In the genomic region with DNA sequence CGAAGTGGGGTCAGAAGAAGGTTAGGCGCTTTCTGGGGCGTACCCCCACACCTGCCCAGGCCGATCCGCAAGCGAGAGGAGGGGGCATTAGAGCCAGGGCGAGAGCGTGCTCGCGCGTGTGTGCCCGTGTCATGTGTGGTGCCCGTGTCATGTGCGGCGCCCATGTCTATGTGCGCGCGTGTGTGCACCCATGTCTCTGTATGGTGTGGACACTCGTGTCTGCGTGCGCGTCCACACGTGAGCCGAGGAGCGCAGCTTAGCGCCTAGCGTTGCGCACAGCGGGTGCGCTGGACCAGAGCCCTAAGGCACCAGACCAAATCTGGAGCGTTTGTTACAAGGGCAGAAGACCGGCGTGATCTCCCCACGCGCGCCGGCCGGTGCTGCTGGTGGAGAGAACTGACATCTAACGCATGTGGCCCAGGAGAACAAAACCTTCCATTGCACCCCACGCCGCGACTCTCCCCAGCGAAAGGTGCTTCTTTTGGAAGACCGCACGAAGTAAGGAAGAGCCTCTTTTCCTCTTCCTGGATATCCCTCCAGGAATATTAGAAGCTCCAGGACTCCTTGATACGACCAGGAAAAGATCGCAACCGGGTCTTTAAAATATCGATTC, we compare ENCODE assay signal across 8 cellular contexts. TPM values are rescaled to one million over a fixed set of nuclear protein-coding genes. Genes with fewer than 3 reads are reported as not detected.
DNase-seq lines count a peak whose midpoint lies in the region; ATAC-seq and TF ChIP-seq lines count a peak whose summit lies in the region.

No MANE protein-coding gene starts in this region.

- POLR2A ChIA-PET in CD8-positive, alpha-beta T cell (lab: Charles Lee): no interaction called here
- POLR2A ChIA-PET in IMR-90 (lab: Charles Lee; ENCODE audit: unreplicated experiment): no interaction called here

- no TSS peak for BruUV-seq in IMR-90 (replicated peaks; lab: Mats Ljungman, UMichigan)

- H3K18ac ChIP-seq in IMR-90 (ENCODE audit: low read depth, low read length) (no peak overlapping the region), neuronal stem cell (ENCODE audit: low read length) (peak overlapping the region; percentile 78)

- H4K20me1 ChIP-seq in IMR-90 (ENCODE audit: insufficient read depth, low read length): no peaks in the 10 kb centered on the region

- H2BK120ac ChIP-seq in IMR-90 (ENCODE audit: low read depth, low read length) (no peak overlapping the region), neuronal stem cell (ENCODE audit: low read depth, low read length) (no peak overlapping the region)

- dilution Hi-C loops in IMR-90 (cut with HindIII; ENCODE audit: low sequenced_read_pairs, unreplicated experiment): no loop called here

- WGBS in IMR-90 (ENCODE audit: extremely low coverage in 2 of 2, insufficient read length in 1 of 2), 2 experiments: 1% methylated on average over 23 of the region's 49 CpGs; no CpG with 5 or more reads in 1 of the 2 experiments
- no CpG with 5 or more reads among the region's 49 CpGs for WGBS in neuronal stem cell (ENCODE audit: extremely low coverage in 2 of 2, insufficient read length in 2 of 2, insufficient replicate concordance in 1 of 2), 2 donors

- no peaks in the 10 kb centered on the region for H3K36me3 Mint-ChIP-seq in CD8-positive, alpha-beta T cell
- peaks cover 22% of the 10 kb centered on the region for H3K36me3 Mint-ChIP-seq in activated T-helper 17 cell treated with anti-CD3 and anti-CD28 coated beads, Interleukin-2, amount 50 U/mL, for 72 hours (ENCODE audit: low read depth)

- CTCF ChIA-PET in CD8-positive, alpha-beta T cell (lab: Charles Lee): no interaction called here
- CTCF ChIA-PET in IMR-90 (lab: Yijun Ruan, JAX): interaction anchor here (1.0 kb wide), 2 partner anchors 88 to 284 kb away, joined by 4 read pairs; no protein-coding TSS in a partner anchor

- peaks cover 19% of the 10 kb centered on the region for H3K4me1 ChIP-seq in CD8-positive, alpha-beta T cell (ENCODE audit: insufficient read depth, low read length)
- H3K4me1 ChIP-seq in IMR-90 (ENCODE audit: control insufficient read depth, insufficient read depth, low read length) (peaks cover 3% of the 10 kb centered on the region), neuronal stem cell (ENCODE audit: control insufficient read depth in 2 of 2, insufficient read depth in 1 of 2, low read depth in 1 of 2, low read length in 2 of 2) (peaks cover 8 to 23% of the 10 kb centered on the region in 2 donors), vagina (peaks cover 28% of the 10 kb centered on the region)

- peak overlapping the region; percentile 79 for H2AK9ac ChIP-seq in IMR-90 (replicated peaks; ENCODE audit: low read depth, low read length, poor library complexity)

- H2BK15ac ChIP-seq in IMR-90 (ENCODE audit: low read depth, low read length) (no peak overlapping the region), neuronal stem cell (ENCODE audit: low read length) (no peak overlapping the region)

- H2AK5ac ChIP-seq in IMR-90 (ENCODE audit: low read depth, low read length) (no peak overlapping the region), neuronal stem cell (ENCODE audit: low read depth, low read length) (no peak overlapping the region)

- TF ChIP-seq POLR2A in IMR-90 (IDR thresholded peaks at IDR 0.05; ENCODE audit: low read depth, low read length): no peak
- TF ChIP-seq POLR2A in vagina (IDR thresholded peaks at IDR 0.05): no peak

- peaks cover 27% of the 10 kb centered on the region for H3K27me3 Mint-ChIP-seq in CD8-positive, alpha-beta T cell (ENCODE audit: low read depth)
- H3K27me3 Mint-ChIP-seq in activated T-helper 17 cell treated with anti-CD3 and anti-CD28 coated beads, Interleukin-2, amount 50 U/mL, for 72 hours: peaks cover 6% of the 10 kb centered on the region

- H3K9ac ChIP-seq in IMR-90 (ENCODE audit: low read depth, low read length): 0 out of 2 replicates have a peak overlapping the region, but pooled peaks have one; percentile 7
- peak overlapping the region; percentile 89 for H3K9ac ChIP-seq in neuronal stem cell (ENCODE audit: low read depth, low read length, poor library complexity)

- H3K23ac ChIP-seq in IMR-90 (ENCODE audit: low read depth, low read length): no peak overlapping the region; the same call in 1 of the 2 replicates
- H3K23ac ChIP-seq in neuronal stem cell (ENCODE audit: low read depth, low read length, poor library complexity): peak overlapping the region; percentile 78

- no peak overlapping the region for H4K91ac ChIP-seq in IMR-90 (ENCODE audit: insufficient read depth, low read depth, low read length)
- H4K91ac ChIP-seq in neuronal stem cell (ENCODE audit: low read depth, low read length, poor library complexity): no peak overlapping the region

- H3K9me3 ChIP-seq in CD8-positive, alpha-beta T cell (ENCODE audit: low read length): no peaks in the 10 kb centered on the region
- H3K9me3 ChIP-seq in IMR-90 (ENCODE audit: control insufficient read depth, insufficient read depth, low read length): no peaks in the 10 kb centered on the region
- no peaks in the 10 kb centered on the region for H3K9me3 ChIP-seq in neuronal stem cell (replicated peaks in 1 of 2; ENCODE audit: control insufficient read depth in 2 of 2, insufficient read depth in 1 of 2, low read depth in 1 of 2, low read length in 2 of 2)
- no peaks in the 10 kb centered on the region for H3K9me3 ChIP-seq in vagina

- peaks cover 4% of the 10 kb centered on the region for H3K27me3 ChIP-seq in CD8-positive, alpha-beta T cell (ENCODE audit: insufficient read depth, low read length)
- H3K27me3 ChIP-seq in IMR-90 (ENCODE audit: control insufficient read depth, insufficient read depth, low read length): no peaks in the 10 kb centered on the region
- H3K27me3 ChIP-seq in neuronal stem cell (ENCODE audit: control insufficient read depth in 3 of 3, insufficient read depth in 3 of 3, low read depth in 1 of 3, low read length in 3 of 3): peaks cover 5 to 19% (median 11%) of the 10 kb centered on the region in 3 experiments
- no peaks in the 10 kb centered on the region for H3K27me3 ChIP-seq in vagina

- no peak for TF ChIP-seq RAD21 in IMR-90 (IDR thresholded peaks at IDR 0.05; ENCODE audit: low read length)

- H3K4me2 ChIP-seq in IMR-90 (ENCODE audit: low read depth, low read length) (peak overlapping the region; percentile 94), neuronal stem cell (ENCODE audit: insufficient read depth, low read length, poor library complexity, severe bottlenecking) (peak overlapping the region; percentile 97)

- in situ Hi-C loops in IMR-90 (cut with MboI; ENCODE audit: low sequenced_read_pairs): no loop called here

- peak; percentile 46 for ATAC-seq in CD8-positive, alpha-beta T cell
- ATAC-seq in GM21447 (IDR thresholded peaks at IDR 0.05; ENCODE audit: unreplicated experiment) (peak; percentile 28), IMR-90 (ENCODE audit: low read depth) (peak; percentile 24)
- peak; percentile 34 for ATAC-seq in activated T-helper 17 cell treated with anti-CD3 and anti-CD28 coated beads, Interleukin-2, amount 50 U/mL, for 72 hours (replicated peaks)

- H2AFZ ChIP-seq in IMR-90 (replicated peaks; ENCODE audit: low read length, poor library complexity) (peak overlapping the region; percentile 87), neuronal stem cell (ENCODE audit: low read length) (peak overlapping the region; percentile 89)

- intact Hi-C loops in CD8-positive, alpha-beta T cell (cut with DNase I, micrococcal nuclease): loop anchor here (2.0 to 10.0 kb wide), 3 partner anchors 65 to 188 kb away; partner anchors contain the start of gene HMGCS1 (in 1 of the 2)
- intact Hi-C loops in IMR-90 (cut with micrococcal nuclease): loop anchor here (5.0 kb wide), 1 partner anchor 70 kb away; the partner anchor contains the start of gene ZNF131
- intact Hi-C loops in vagina (cut with DNase I): no loop called here

- H3K27ac Mint-ChIP-seq in CD8-positive, alpha-beta T cell: peak overlapping the region; percentile 13
- H3K27ac Mint-ChIP-seq in activated T-helper 17 cell treated with anti-CD3 and anti-CD28 coated beads, Interleukin-2, amount 50 U/mL, for 72 hours: peak overlapping the region; percentile 92

- H4K5ac ChIP-seq in IMR-90 (ENCODE audit: low read depth, low read length): no peak overlapping the region

- H3K9me1 ChIP-seq in IMR-90 (ENCODE audit: insufficient read depth, low read length): no peaks in the 10 kb centered on the region

- 0 out of 2 replicates have a peak overlapping the region, but pooled peaks have one; percentile 15 for H3K4ac ChIP-seq in IMR-90 (ENCODE audit: low read depth, low read length)
- no peak overlapping the region for H3K4ac ChIP-seq in neuronal stem cell (ENCODE audit: low read length)

- H3K79me1 ChIP-seq in IMR-90 (ENCODE audit: low read depth in 1 of 2, low read length in 2 of 2): no peaks in the 10 kb centered on the region
- peaks cover 1% of the 10 kb centered on the region for H3K79me1 ChIP-seq in neuronal stem cell (ENCODE audit: low read depth, low read length)

- no peak overlapping the region for H2BK20ac ChIP-seq in IMR-90 (ENCODE audit: low read depth, low read length)

- no peaks in the 10 kb centered on the region for H3K9me3 Mint-ChIP-seq in CD8-positive, alpha-beta T cell
- no peaks in the 10 kb centered on the region for H3K9me3 Mint-ChIP-seq in activated T-helper 17 cell treated with anti-CD3 and anti-CD28 coated beads, Interleukin-2, amount 50 U/mL, for 72 hours

- peak in 3 of 7 experiments; percentile 10 to 48 (median 21) for DNase-seq in CD8-positive, alpha-beta T cell
- peak; percentile 27 for DNase-seq in IMR-90
- DNase-seq in foreskin fibroblast: peak; percentile 26 to 72
- no peak for DNase-seq in neuronal stem cell (ENCODE audit: low spot score)
- no peak for DNase-seq in vagina (ENCODE audit: extremely low spot score in 2 of 2)
- no peak for DNase-seq in DMS153 treated with DMSO at 0.1 percent for 48 hours (lab: John Stamatoyannopoulos, UW; ENCODE audit: unreplicated experiment)

- H3K4me3 ChIP-seq in CD8-positive, alpha-beta T cell (ENCODE audit: low read depth, low read length): peak overlapping the region; percentile 56
- H3K4me3 ChIP-seq in IMR-90 (ENCODE audit: insufficient read depth, low read depth, low read length): peak overlapping the region; percentile 36
- H3K4me3 ChIP-seq in foreskin fibroblast (ENCODE audit: low read depth in 1 of 2, low read length in 2 of 2): peak overlapping the region; percentile 55 to 71
- peak overlapping the region; percentile 52 to 75 for H3K4me3 ChIP-seq in neuronal stem cell (ENCODE audit: low read length in 2 of 2)
- H3K4me3 ChIP-seq in vagina: peak overlapping the region; percentile 54 to 63

- peak overlapping the region; percentile 89 for H3K4me3 Mint-ChIP-seq in CD8-positive, alpha-beta T cell
- peak overlapping the region; percentile 93 for H3K4me3 Mint-ChIP-seq in activated T-helper 17 cell treated with anti-CD3 and anti-CD28 coated beads, Interleukin-2, amount 50 U/mL, for 72 hours

- no peak overlapping the region for H2BK12ac ChIP-seq in neuronal stem cell (ENCODE audit: low read length)

- H3K14ac ChIP-seq in IMR-90 (replicated peaks; ENCODE audit: low read depth, low read length): no peak overlapping the region
- H3K14ac ChIP-seq in neuronal stem cell (ENCODE audit: low read length): peak overlapping the region; percentile 31

- peaks cover 27% of the 10 kb centered on the region for H3K4me1 Mint-ChIP-seq in CD8-positive, alpha-beta T cell (ENCODE audit: low read depth)
- peaks cover 5% of the 10 kb centered on the region for H3K4me1 Mint-ChIP-seq in activated T-helper 17 cell treated with anti-CD3 and anti-CD28 coated beads, Interleukin-2, amount 50 U/mL, for 72 hours

- TF ChIP-seq CTCF in CD8-positive, alpha-beta T cell (IDR thresholded peaks at IDR 0.05): no peak
- TF ChIP-seq CTCF in IMR-90 (conservative IDR thresholded peaks at IDR 0.05; ENCODE audit: low read depth, low read length) (no peak), foreskin fibroblast (IDR thresholded peaks at IDR 0.05; ENCODE audit: low read depth, low read length) (no peak), vagina (IDR thresholded peaks at IDR 0.05) (no peak)

- no peak overlapping the region for H3K56ac ChIP-seq in IMR-90 (ENCODE audit: extremely low read depth, insufficient read depth, low read length)

- H4K8ac ChIP-seq in IMR-90 (ENCODE audit: low read depth in 2 of 2, low read length in 2 of 2) (no peak overlapping the region), neuronal stem cell (ENCODE audit: low read depth, low read length) (no peak overlapping the region)

- H2BK5ac ChIP-seq in IMR-90 (ENCODE audit: low read depth, low read length, poor library complexity, severe bottlenecking): no peak overlapping the region
- no peak overlapping the region for H2BK5ac ChIP-seq in neuronal stem cell (ENCODE audit: low read length)

- no peak overlapping the region for H3K27ac ChIP-seq in CD8-positive, alpha-beta T cell (ENCODE audit: low read depth, low read length)
- H3K27ac ChIP-seq in IMR-90 (ENCODE audit: insufficient read depth, low read length): no peak overlapping the region
- H3K27ac ChIP-seq in neuronal stem cell (replicated peaks; ENCODE audit: low read length): no peak overlapping the region
- H3K27ac ChIP-seq in vagina: peak overlapping the region; percentile 58

- H3K36me3 ChIP-seq in CD8-positive, alpha-beta T cell (ENCODE audit: insufficient read depth, low read length): no peaks in the 10 kb centered on the region
- no peaks in the 10 kb centered on the region for H3K36me3 ChIP-seq in IMR-90 (ENCODE audit: control insufficient read depth, insufficient read depth, low read length)
- no peaks in the 10 kb centered on the region for H3K36me3 ChIP-seq in neuronal stem cell (replicated peaks in 1 of 2; ENCODE audit: control insufficient read depth in 2 of 2, insufficient read depth in 2 of 2, low read length in 2 of 2)
- H3K36me3 ChIP-seq in vagina: no peaks in the 10 kb centered on the region

RNA-seq across cellular contexts. Expression of gene NIM1K, which starts 0.6 kb away (rescaled TPM):
- under 1 TPM; 0.14 to 0.46 TPM for total RNA-seq in CD8-positive, alpha-beta T cell
- total RNA-seq in IMR-90 (2012; rRNA removed): 0.54 and 0.56 TPM in 2 replicates
- polyA plus RNA-seq in IMR-90 (2012; rRNA removed): 0.42 and 0.68 TPM in 2 replicates
- 0.31 and 0.60 TPM in 2 replicates for polyA plus RNA-seq in IMR-90 (2012; cell fraction: cytosol; rRNA removed)
- polyA plus RNA-seq in IMR-90 (2012; cell fraction: nucleus; rRNA removed; ENCODE audit: low replicate concordance): 0.27 and 0.42 TPM in 2 replicates
- total RNA-seq in activated T-helper 17 cell treated with anti-CD3 and anti-CD28 coated beads, Interleukin-2, amount 50 U/mL, for 72 hours: 1 to 10 TPM; 1.7 to 4.3 TPM
- polyA plus RNA-seq in neuronal stem cell (2013, experiment 1 of 2): 0.06 TPM
- not detected for polyA plus RNA-seq in neuronal stem cell (2013, experiment 2 of 2)
- not detected for total RNA-seq in vagina

Comparison
In these comparisons a context has a peak if more than half of its experiments do, and no peak if none do; other contexts are left out.
1. DNase-seq: peak in IMR-90 (single experiment) and foreskin fibroblast (2 of 2); none in neuronal stem cell (single experiment), vagina (0 of 2) and DMS153 treated with DMSO at 0.1 percent for 48 hours (single experiment).
2. Peak in every context shown above with its lines, with median percentiles within 50 percentile points of each other: ATAC-seq and H3K4me3 ChIP-seq.